8 cellular contexts compared by ENCODE assay signal in genomic region chr16:53100131-53100748, GRCh38. TPM values are rescaled to one million over a fixed set of nuclear protein-coding genes. Genes with fewer than 3 reads are reported as not detected.
A peak's percentile ranks its signal among the peaks of the same experiment; 100 is the strongest.
DNase-seq lines count a peak whose midpoint lies in the region; ATAC-seq and TF ChIP-seq lines count a peak whose summit lies in the region.

No MANE protein-coding gene starts in this region.

- H4K20me1 ChIP-seq in GM23338 (replicated peaks; ENCODE audit: insufficient read depth), result no peaks in the 10 kb centered on the region

- ATAC-seq in GM23338, result no peak
- no peak for ATAC-seq in T-cell (replicated peaks in 1 of 4)
- ATAC-seq in HG03520 (IDR thresholded peaks at IDR 0.05; ENCODE audit: unreplicated experiment), result no peak

- H3K9me3 ChIP-seq in skeletal muscle tissue (ENCODE audit: control insufficient read depth in 3 of 3, low read length in 3 of 3), result no peaks in the 10 kb centered on the region

- H3K9me2 ChIP-seq in GM23338 (ENCODE audit: insufficient read depth), result no peaks in the 10 kb centered on the region

- H3F3A ChIP-seq in GM23338 (replicated peaks; ENCODE audit: low read depth), result peaks cover 15% of the 10 kb centered on the region

- H3K4me3 Mint-ChIP-seq in GM23338, result peak overlapping the region; percentile 63
- H3K4me3 Mint-ChIP-seq in T-cell, result peak overlapping the region; percentile 86 to 88 (median 88)

- peak overlapping the region; percentile 71 to 86 (median 85) for H3K9ac ChIP-seq in skeletal muscle tissue (ENCODE audit: low read depth in 1 of 3, low read length in 3 of 3)

- no peaks in the 10 kb centered on the region for H3K27me3 ChIP-seq in GM23338 (ENCODE audit: insufficient read depth)
- no peaks in the 10 kb centered on the region for H3K27me3 ChIP-seq in skeletal muscle tissue (ENCODE audit: control insufficient read depth in 3 of 3, insufficient read depth in 3 of 3, low read length in 3 of 3)

- H3K4me3 ChIP-seq in GM23338 (peak overlapping the region; percentile 55), foreskin fibroblast (ENCODE audit: low read depth in 1 of 2, low read length in 2 of 2) (peak overlapping the region; percentile 38 to 42), skeletal muscle tissue (ENCODE audit: low read length in 3 of 3) (peak overlapping the region; percentile 36 to 74 (median 72))

- peaks cover 31% of the 10 kb centered on the region for H3K4me1 ChIP-seq in GM23338 (ENCODE audit: insufficient read depth)
- H3K4me1 ChIP-seq in skeletal muscle tissue (ENCODE audit: control insufficient read depth in 3 of 3, insufficient read depth in 3 of 3, low read length in 3 of 3), result peaks cover 29 to 36% (median 32%) of the 10 kb centered on the region in 3 donors

- POLR2A ChIA-PET in T-cell (lab: Charles Lee), result no interaction called here

- H3K9me3 Mint-ChIP-seq in GM23338 (no peaks in the 10 kb centered on the region), T-cell (no peaks in the 10 kb centered on the region)

- H3K27ac ChIP-seq in GM23338 (ENCODE audit: low read depth), result peak overlapping the region; percentile 96
- peak overlapping the region; percentile 95 for H3K27ac ChIP-seq in skeletal muscle tissue (ENCODE audit: low read depth, low read length)

- peaks cover 40% of the 10 kb centered on the region for H3K79me2 ChIP-seq in GM23338 (replicated peaks; ENCODE audit: insufficient read depth)

- peak overlapping the region; percentile 77 for H3K4me2 ChIP-seq in GM23338

- peak overlapping the region; percentile 80 for H3K27ac Mint-ChIP-seq in GM23338
- H3K27ac Mint-ChIP-seq in T-cell, result peak overlapping the region; percentile 89 to 90

- DNase-seq in GM23338 (ENCODE audit: low spot score), result no peak
- DNase-seq in T-cell, result no peak
- DNase-seq in foreskin fibroblast, result no peak
- DNase-seq in GM19240 (ENCODE audit: insufficient read length, low spot score), result no peak
- no peak for DNase-seq in LoVo (ENCODE audit: low spot score)
- DNase-seq in HuH-7 (ENCODE audit: low spot score), result no peak

- H3K27me3 Mint-ChIP-seq in GM23338 (ENCODE audit: insufficient read depth, low read depth, poor library complexity) (peaks cover 5% of the 10 kb centered on the region), T-cell (no peaks in the 10 kb centered on the region)

- no peak overlapping the region for H2AFZ ChIP-seq in GM23338

- no peaks in the 10 kb centered on the region for H3K36me3 ChIP-seq in GM23338 (ENCODE audit: insufficient read depth)
- H3K36me3 ChIP-seq in skeletal muscle tissue (ENCODE audit: control insufficient read depth in 3 of 3, insufficient read depth in 3 of 3, low read length in 3 of 3), result no peaks in the 10 kb centered on the region

- CTCF ChIA-PET in T-cell (lab: Charles Lee), result interaction anchor here in 1 of 2 donors (0.8 kb wide), 1 partner anchor 42 kb away, joined by 5 read pairs; no protein-coding TSS in a partner anchor

- TF ChIP-seq CTCF in GM23338 (conservative IDR thresholded peaks at IDR 0.05; ENCODE audit: low read depth in 2 of 2) (no peak), foreskin fibroblast (IDR thresholded peaks at IDR 0.05; ENCODE audit: low read depth, low read length) (no peak)

- H3K36me3 Mint-ChIP-seq in GM23338 (ENCODE audit: low read depth), result no peaks in the 10 kb centered on the region
- no peaks in the 10 kb centered on the region for H3K36me3 Mint-ChIP-seq in T-cell

- peaks cover 28% of the 10 kb centered on the region for H3K4me1 Mint-ChIP-seq in GM23338
- H3K4me1 Mint-ChIP-seq in T-cell, result peaks cover 19 to 28% (median 21%) of the 10 kb centered on the region in 3 donors

TF ChIP-seq in GM23338, 12 proteins besides CTCF, POLR2A, EP300 and RAD21 (continues in another document):
- TF ChIP-seq REST (IDR thresholded peaks at IDR 0.05; ENCODE audit: unreplicated experiment) (no peak), ZNF114 (CRISPR knock-in tag; IDR thresholded peaks at IDR 0.05) (no peak), ZNF462 (CRISPR knock-in tag; IDR thresholded peaks at IDR 0.05) (no peak), ZNF331 (CRISPR knock-in tag; IDR thresholded peaks at IDR 0.05; ENCODE audit: low read depth) (no peak)

RNA-seq across cellular contexts. Expression of gene CHD9, which starts 45.4 kb away (rescaled TPM):
- 18.8 and 21.9 TPM in 2 replicates for total RNA-seq in GM23338 (2014; rRNA removed; shearing (Covaris generic))
- 32.4 and 46.6 TPM in 2 replicates for polyA plus RNA-seq in GM23338 (2016; fragmentation: Nextera tagmentation; extraction: Ambion mirVana)
- total RNA-seq in T-cell (10 to 100 TPM; 33.0 to 39.3 (median 33.8) TPM), skeletal muscle tissue (69.4 TPM)

RNA-seq across cellular contexts. Expression of gene CHD9NB, which starts 47.5 kb away (rescaled TPM):
- total RNA-seq in GM23338 (2014; rRNA removed; shearing (Covaris generic)), result 4.2 and 4.5 TPM in 2 replicates
- polyA plus RNA-seq in GM23338 (2016; fragmentation: Nextera tagmentation; extraction: Ambion mirVana), result 1.5 and 1.7 TPM in 2 replicates
- total RNA-seq in T-cell, result not detected
- total RNA-seq in skeletal muscle tissue, result 0.52 TPM
